34 cellular contexts compared by ENCODE assay signal in genomic region chr16:59263980-59264379, GRCh38.
"Had no signal": no experiment of that assay in that cellular context is flagged by ENCODE, and none has a peak within 500 bp of the region (broad histone marks: within the 10 kb centered on the region; RNA-seq: fewer than 3 reads in every experiment).

No MANE protein-coding gene starts in this region.

- H3K27me3 ChIP-seq: MG63 had no signal

- H3K4me3 ChIP-seq: MG63 had no signal

- H3K9me3 ChIP-seq: MG63 had no signal

- H3K36me3 ChIP-seq: MG63 had no signal

- DNase-seq: Karpas-422, Kasumi-1, MG63, MM.1S, MV-4-11, NCI-H1048, NCI-H1092, NCI-H1092 treated with DMSO at 0.1 percent for 48 hours, NCI-H1105, NCI-H1105 treated with DMSO at 0.1 percent for 48 hours, NCI-H1417, NCI-H1417 treated with DMSO at 0.1 percent for 48 hours, NCI-H1436, NCI-H1436 treated with DMSO at 0.1 percent for 48 hours, NCI-H146, NCI-H1694, NCI-H1694 treated with DMSO at 0.1 percent for 48 hours, NCI-H187, NCI-H187 treated with DMSO at 0.1 percent for 48 hours, NCI-H1930, NCI-H2029, NCI-H2029 treated with DMSO at 0.1 percent for 48 hours, NCI-H2081, NCI-H2081 treated with DMSO at 0.1 percent for 48 hours, NCI-H2107, NCI-H2171, NCI-H2171 treated with DMSO at 0.1 percent for 48 hours, NCI-H2227 treated with DMSO at 0.1 percent for 48 hours, NCI-H226, NCI-H345, NCI-H446, NCI-H446 treated with DMSO at 0.1 percent for 48 hours, NCI-H510A, NCI-H510A treated with DMSO at 0.1 percent for 48 hours had no signal
